Comparison of ENCODE assay signal across 23 cellular contexts in genomic region chr7:106444068-106444655, GRCh38.
"Had no signal": no experiment of that assay in that cellular context is flagged by ENCODE, and none has a peak within 500 bp of the region (broad histone marks: within the 10 kb centered on the region; RNA-seq: fewer than 3 reads in every experiment).

No MANE protein-coding gene starts in this region.

- FAIRE-seq: HepG2 had no signal

- DNase-seq: IMR-90, Karpas-422, KG1, MG63, NCI-H1092, NCI-H1105 treated with DMSO at 0.1 percent for 48 hours, NCI-H1417 treated with DMSO at 0.1 percent for 48 hours, NCI-H146, NCI-H1694 treated with DMSO at 0.1 percent for 48 hours, NCI-H1930, NCI-H2081, NCI-H2107, NCI-H2171, NCI-H226, NCI-H446, NCI-H510A, NCI-H524 treated with DMSO at 0.1 percent for 48 hours, NCI-H69, NCI-H774, SHP77, SK-N-SH, SW 1271 had no signal
